ENCODE assay signal across 19 cellular contexts in the genomic region with DNA sequence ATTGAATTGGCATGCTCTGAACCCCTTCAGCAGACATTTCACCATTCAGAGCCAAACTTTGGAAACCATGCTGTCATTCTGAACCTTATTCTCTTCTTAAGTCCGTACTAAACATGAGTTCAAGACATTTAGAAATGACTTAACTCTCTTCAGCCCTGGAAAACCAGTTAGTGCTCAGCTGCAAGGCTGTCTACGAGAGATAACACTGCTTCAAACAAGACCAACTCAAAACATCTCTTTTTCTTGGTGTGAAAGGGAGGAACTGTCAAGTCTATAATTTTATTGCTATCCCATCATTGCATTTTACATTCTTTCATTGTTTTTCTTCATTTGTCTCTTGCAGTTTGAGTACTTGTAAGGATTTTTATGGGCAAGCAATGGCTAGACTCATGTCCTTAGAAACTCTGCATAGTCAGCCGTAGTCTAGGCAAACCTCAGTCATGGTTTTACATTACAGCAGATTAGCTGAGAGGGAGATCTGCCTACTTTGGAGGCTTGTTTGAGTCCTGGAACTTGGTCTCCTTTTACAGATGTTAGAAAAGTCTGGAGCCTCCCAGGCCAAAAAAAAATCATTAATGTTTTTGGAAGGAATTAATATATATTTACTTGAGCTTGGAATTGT.
"Had no signal": no experiment of that assay in that cellular context is flagged by ENCODE, and none has a peak within 500 bp of the region (broad histone marks: within the 10 kb centered on the region; RNA-seq: fewer than 3 reads in every experiment).

No MANE protein-coding gene starts in this region.

- ATAC-seq: activated T-cell treated with anti-CD3 and anti-CD28 coated beads, Interleukin-2, amount 50 U/mL, for 72 hours; foreskin keratinocyte; left lobe of liver; pancreas; sciatic nerve; stimulated activated memory B cell treated with anti-CD40 and anti-IgM and Interleukin-4, amounts not matched to agents 10 μg/mL and 1 μg/mL and 100 μg/mL, for 72 hours; T-cell had no signal

- H3K36me3 Mint-ChIP-seq: stimulated activated memory B cell treated with anti-CD40 and anti-IgM and Interleukin-4, amounts not matched to agents 10 μg/mL and 1 μg/mL and 100 μg/mL, for 72 hours; T-cell had no signal

- H3K4me1 ChIP-seq: breast epithelium, foreskin keratinocyte, pancreas, upper lobe of left lung had no signal

- H3K4me3 Mint-ChIP-seq: activated T-cell treated with anti-CD3 and anti-CD28 coated beads, Interleukin-2, amount 50 U/mL, for 72 hours; stimulated activated memory B cell treated with anti-CD40 and anti-IgM and Interleukin-4, amounts not matched to agents 10 μg/mL and 1 μg/mL and 100 μg/mL, for 72 hours; T-cell had no signal

- H3K27me3 ChIP-seq: breast epithelium, foreskin keratinocyte, pancreas, upper lobe of left lung had no signal

- H3K4me3 ChIP-seq: breast epithelium, pancreas, thoracic aorta, upper lobe of left lung had no signal

- DNase-seq: activated CD4-positive, alpha-beta T cell treated with anti-CD3 and anti-CD28 coated beads, Interleukin-2, amount 50 U/mL, for 4 hours; activated effector memory CD4-positive, alpha-beta T cell treated with anti-CD3 and anti-CD28 coated beads, Interleukin-2, amount 50 U/mL, for 16 hours; activated naive CD4-positive, alpha-beta T cell treated with anti-CD3 and anti-CD28 coated beads, Interleukin-2, amount 50 U/mL, for 16 hours; activated T-cell treated with anti-CD3 and anti-CD28 coated beads, Interleukin-2, amount 50 U/mL, for 72 hours; cerebellar nuclear complex; effector CD4-positive, alpha-beta T cell; foreskin keratinocyte; hypothalamus; islet precursor cell; midbrain; pancreas; stimulated activated CD4-positive, alpha-beta T cell treated with anti-CD3 and anti-CD28 coated beads, Interleukin-4, amount 100 ng/mL, for 4 hours; T-cell; upper lobe of left lung had no signal

- H3K27ac ChIP-seq: breast epithelium, foreskin keratinocyte, pancreas, thoracic aorta, upper lobe of left lung had no signal

- H3K36me3 ChIP-seq: breast epithelium, pancreas, thoracic aorta, upper lobe of left lung had no signal

- H3K9me3 ChIP-seq: breast epithelium, pancreas, thoracic aorta, upper lobe of left lung had no signal

- H3K27ac Mint-ChIP-seq: activated T-cell treated with anti-CD3 and anti-CD28 coated beads, Interleukin-2, amount 50 U/mL, for 72 hours; stimulated activated memory B cell treated with anti-CD40 and anti-IgM and Interleukin-4, amounts not matched to agents 10 μg/mL and 1 μg/mL and 100 μg/mL, for 72 hours; T-cell had no signal

- H3K4me1 Mint-ChIP-seq: T-cell had no signal
